ENCODE assay signal across 2 cellular contexts in genomic region chr1:145122344-145123061, GRCh38. TPM values are rescaled to one million over a fixed set of nuclear protein-coding genes. Genes with fewer than 3 reads are reported as not detected.
"Had no signal": no experiment of that assay in that cellular context is flagged by ENCODE, and none has a peak within 500 bp of the region (broad histone marks: within the 10 kb centered on the region; RNA-seq: fewer than 3 reads in every experiment).

No MANE protein-coding gene starts in this region.

RNA-seq across cellular contexts. Expression of gene FAM72D, which starts 26.7 kb away (rescaled TPM):
- total RNA-seq: bronchial epithelial cell had no signal
- polyA plus RNA-seq: IgD-negative memory B cell had no signal
